In genomic region chr5:6631441-6631840, GRCh38 we compare ENCODE assay signal across 9 cellular contexts. TPM values are rescaled to one million over a fixed set of nuclear protein-coding genes. Genes with fewer than 3 reads are reported as not detected.
DNase-seq lines count a peak whose midpoint lies in the region; TF ChIP-seq lines count a peak whose summit lies in the region.
"Had no signal": no experiment of that assay in that cellular context is flagged by ENCODE, and none has a peak within 500 bp of the region (broad histone marks: within the 10 kb centered on the region; RNA-seq: fewer than 3 reads in every experiment).

No MANE protein-coding gene starts in this region.

- H3K36me3 ChIP-seq in GM23248 (ENCODE audit: low read depth) (peaks cover 10% of the 10 kb centered on the region), OCI-LY3 (replicated peaks; ENCODE audit: low read depth, low read length) (peaks cover 35% of the 10 kb centered on the region), trophoblast cell (ENCODE audit: control insufficient read depth in 1 of 2, insufficient read depth in 2 of 2, low read length in 2 of 2) (peaks cover 14 to 21% of the 10 kb centered on the region in 2 experiments)
- H3K36me3 ChIP-seq: uterus had no signal

- DNase-seq in GM23248 (peak; percentile 20), dermis microvascular lymphatic vessel endothelial cell (ENCODE audit: low read depth in 2 of 2) (peak; percentile 45 to 76), trophoblast cell (no peak), dedifferentiated amniotic fluid mesenchymal stem cell (ENCODE audit: extremely low spot score) (no peak), NCI-H1436 (lab: John Stamatoyannopoulos, UW) (no peak), DMS53 treated with DMSO at 0.1 percent for 48 hours (lab: John Stamatoyannopoulos, UW; ENCODE audit: unreplicated experiment) (no peak)
- DNase-seq: sigmoid colon, uterus had no signal

- no peak overlapping the region for H3K18ac ChIP-seq in trophoblast cell (ENCODE audit: low read length)

- H2BK120ac ChIP-seq in trophoblast cell (ENCODE audit: insufficient read depth, low read length, poor library complexity): no peak overlapping the region

- H3K4me2 ChIP-seq in GM23248 (ENCODE audit: unreplicated experiment) (peak overlapping the region; percentile 81), OCI-LY3 (ENCODE audit: low read length) (peak overlapping the region; percentile 78), trophoblast cell (ENCODE audit: low read length) (peak overlapping the region; percentile 99)

- TF ChIP-seq CTCF in OCI-LY3 (IDR thresholded peaks at IDR 0.05; ENCODE audit: low read depth, low read length): no peak

- in situ Hi-C loops in GM23248 (cut with MboI): loop anchor here (25.0 kb wide), 1 partner anchor 106 kb away; no protein-coding TSS in a partner anchor

- peak overlapping the region; percentile 82 for H3K4me3 ChIP-seq in GM23248
- peak overlapping the region; percentile 100 for H3K4me3 ChIP-seq in OCI-LY3 (ENCODE audit: low read length)
- H3K4me3 ChIP-seq in trophoblast cell (ENCODE audit: low read depth, low read length): peak overlapping the region; percentile 61

- 0 out of 2 replicates have a peak, but pooled peaks cover 5% of the 10 kb centered on the region for H4K20me1 ChIP-seq in GM23248 (ENCODE audit: insufficient read depth)
- H4K20me1 ChIP-seq in OCI-LY3 (ENCODE audit: insufficient read depth, low read length): 0 out of 2 replicates have a peak, but pooled peaks cover 3% of the 10 kb centered on the region

- no peak overlapping the region for H2AK5ac ChIP-seq in trophoblast cell (ENCODE audit: low read length)

- H3K9me2 ChIP-seq in GM23248 (ENCODE audit: insufficient read depth): no peaks in the 10 kb centered on the region

- H3K79me2 ChIP-seq in GM23248 (ENCODE audit: insufficient read depth) (peaks cover 91% of the 10 kb centered on the region), OCI-LY3 (ENCODE audit: low read length) (peaks cover 84% of the 10 kb centered on the region), trophoblast cell (ENCODE audit: control insufficient read depth, insufficient read depth, low read length, poor library complexity) (peaks cover 17% of the 10 kb centered on the region)

- H2BK12ac ChIP-seq in trophoblast cell (ENCODE audit: low read length): no peak overlapping the region

- H3K27me3 ChIP-seq in GM23248 (replicated peaks; ENCODE audit: insufficient read depth) (no peaks in the 10 kb centered on the region), OCI-LY3 (ENCODE audit: low read depth, low read length) (no peaks in the 10 kb centered on the region), trophoblast cell (ENCODE audit: insufficient read depth, low read length) (no peaks in the 10 kb centered on the region)
- H3K27me3 ChIP-seq: sigmoid colon, uterus had no signal

- H3K9me3 ChIP-seq in GM23248 (ENCODE audit: low read depth) (no peaks in the 10 kb centered on the region), OCI-LY3 (ENCODE audit: insufficient read depth, low read length) (no peaks in the 10 kb centered on the region), trophoblast cell (ENCODE audit: insufficient read depth, low read depth, low read length) (peaks cover under 1% of the 10 kb centered on the region)
- H3K9me3 ChIP-seq: sigmoid colon, uterus had no signal

- H3K4me1 ChIP-seq in GM23248 (ENCODE audit: insufficient read depth) (peaks cover 15% of the 10 kb centered on the region), OCI-LY3 (ENCODE audit: low read length) (peaks cover 15% of the 10 kb centered on the region), trophoblast cell (ENCODE audit: control insufficient read depth in 1 of 2, insufficient read depth in 2 of 2, low read length in 2 of 2) (peaks cover 0 to 6% of the 10 kb centered on the region in 2 experiments)

- H4K91ac ChIP-seq in trophoblast cell (ENCODE audit: low read depth, low read length): no peak overlapping the region

- H2BK5ac ChIP-seq in trophoblast cell (ENCODE audit: low read depth, low read length, poor library complexity): no peak overlapping the region

- H3K23ac ChIP-seq in trophoblast cell (ENCODE audit: low read length): no peak overlapping the region

- H4K8ac ChIP-seq in trophoblast cell (ENCODE audit: low read depth, low read length): no peak overlapping the region

- H3K14ac ChIP-seq in trophoblast cell (ENCODE audit: low read length): no peak overlapping the region

- H3K9ac ChIP-seq in GM23248 (peak overlapping the region; percentile 93), OCI-LY3 (ENCODE audit: low read length) (no peak overlapping the region), trophoblast cell (ENCODE audit: low read length) (peak overlapping the region; percentile 48)

- no peak overlapping the region for H4K12ac ChIP-seq in trophoblast cell (ENCODE audit: low read depth, low read length)

- H3K27ac ChIP-seq in GM23248: no peak overlapping the region
- H3K27ac ChIP-seq in OCI-LY3 (ENCODE audit: low read length): no peak overlapping the region
- no peak overlapping the region for H3K27ac ChIP-seq in trophoblast cell (ENCODE audit: low read depth, low read length)

- H3F3A ChIP-seq in GM23248 (ENCODE audit: insufficient read depth): no peaks in the 10 kb centered on the region

- WGBS in GM23248 (ENCODE audit: low coverage in 1 of 2, low lambda C conversion rate in 2 of 2, missing lambda C conversion rate in 2 of 2), 2 experiments: 97 to 98% methylated on average over 4 of the region's 4 CpGs
- no CpG with 5 or more reads among the region's 4 CpGs for WGBS in trophoblast cell (ENCODE audit: extremely low coverage, insufficient coverage, insufficient read length)

- H3K4ac ChIP-seq in trophoblast cell (ENCODE audit: low read depth, low read length): peak overlapping the region; percentile 90

- peaks cover 7% of the 10 kb centered on the region for H3K79me1 ChIP-seq in trophoblast cell (ENCODE audit: low read length)

- no peak overlapping the region for H2AFZ ChIP-seq in GM23248
- H2AFZ ChIP-seq in OCI-LY3 (ENCODE audit: low read depth, low read length): no peak overlapping the region
- H2AFZ ChIP-seq in trophoblast cell (ENCODE audit: insufficient read depth, low read length, poor library complexity): no peak overlapping the region

RNA-seq across cellular contexts. Expression of gene NSUN2, which starts 1.4 kb away (rescaled TPM):
- 43.0 and 51.0 TPM in 2 replicates for total RNA-seq in GM23248 (2014; rRNA removed; shearing (Covaris generic))
- polyA plus RNA-seq in GM23248 (2016; fragmentation: Nextera tagmentation; extraction: Ambion mirVana): 47.2 and 48.2 TPM in 2 replicates
- total RNA-seq in dermis microvascular lymphatic vessel endothelial cell: 47.9 and 50.3 TPM in 2 replicates
- 34.2 and 36.1 TPM in 2 replicates for polyA plus RNA-seq in trophoblast cell (2013)

RNA-seq across cellular contexts. Expression of gene SRD5A1, which starts 1.8 kb away (rescaled TPM):
- 11.8 and 20.2 TPM in 2 replicates for total RNA-seq in GM23248 (2014; rRNA removed; shearing (Covaris generic))
- polyA plus RNA-seq in GM23248 (2016; fragmentation: Nextera tagmentation; extraction: Ambion mirVana): 18.8 and 18.9 TPM in 2 replicates
- total RNA-seq in dermis microvascular lymphatic vessel endothelial cell: 5.3 and 5.9 TPM in 2 replicates
- polyA plus RNA-seq in trophoblast cell (2013): 8.9 and 9.3 TPM in 2 replicates

Comparison
In these comparisons a context has a peak if more than half of its experiments do, and no peak if none do; other contexts are left out.
1. DNase-seq: peak in GM23248 (single experiment) and dermis microvascular lymphatic vessel endothelial cell (2 of 2); none in trophoblast cell (0 of 2), dedifferentiated amniotic fluid mesenchymal stem cell (single experiment), NCI-H1436 (single experiment) and DMS53 treated with DMSO at 0.1 percent for 48 hours (single experiment).
2. Peak in every context shown above with its lines, with median percentiles within 50 percentile points of each other: H3K4me2 ChIP-seq and H3K4me3 ChIP-seq.